Comparison of ENCODE assay signal across 4 cellular contexts in genomic region chr6:86536121-86536520, GRCh38.
"Had no signal": no experiment of that assay in that cellular context is flagged by ENCODE, and none has a peak within 500 bp of the region (broad histone marks: within the 10 kb centered on the region; RNA-seq: fewer than 3 reads in every experiment).

No MANE protein-coding gene starts in this region.

- H3K4me2 ChIP-seq: GM23338 had no signal

- H3K4me3 ChIP-seq: GM23338 had no signal

- H3K27ac ChIP-seq: HL-60 had no signal

- H2AFZ ChIP-seq: GM23338 had no signal

- ATAC-seq: GM23338 had no signal

- DNase-seq: H9, HCEC 1CT had no signal
